38 cellular contexts compared by ENCODE assay signal in the genomic region with DNA sequence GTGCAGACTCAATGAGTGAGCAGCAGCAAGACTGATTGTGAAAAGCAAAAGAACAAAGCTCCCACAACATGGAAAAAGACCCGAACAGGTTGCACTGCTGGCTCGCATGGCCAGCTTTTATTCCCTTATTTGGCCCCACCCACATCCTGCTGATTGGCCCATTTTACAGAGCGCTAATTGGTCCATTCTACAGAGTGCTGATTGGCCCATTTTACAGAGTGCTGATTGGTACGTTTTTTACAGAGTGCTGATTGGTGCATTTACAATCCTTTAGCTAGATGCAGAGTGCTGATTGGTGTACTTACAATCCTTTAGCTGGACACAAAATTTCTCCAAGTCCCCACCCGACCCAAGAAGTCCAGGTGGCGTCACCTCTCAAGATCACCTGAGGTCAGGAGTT. TPM values are rescaled to one million over a fixed set of nuclear protein-coding genes. Genes with fewer than 3 reads are reported as not detected.
"Had no signal": no experiment of that assay in that cellular context is flagged by ENCODE, and none has a peak within 500 bp of the region (broad histone marks: within the 10 kb centered on the region; RNA-seq: fewer than 3 reads in every experiment).

No MANE protein-coding gene starts in this region.

- H3K27ac ChIP-seq: body of pancreas, brain microvascular endothelial cell, breast epithelium, VCaP had no signal

- FAIRE-seq: astrocyte, TTC549 had no signal

- H3K27ac Mint-ChIP-seq: activated B cell treated with CpG ODN at 0.5 μM for 24 hours; activated CD4-positive, alpha-beta memory T cell treated with anti-CD3 and anti-CD28 coated beads, Interleukin-2, amount 10 ng/mL, durations not matched to agents 7 days and 5 days; activated CD4-positive, alpha-beta T cell treated with anti-CD3 and anti-CD28 coated beads, Interleukin-2, amount 10 ng/mL, durations not matched to agents 7 days and 5 days; activated CD8-positive, alpha-beta memory T cell treated with anti-CD3 and anti-CD28 coated beads, Interleukin-2, amount 10 ng/mL, durations not matched to agents 7 days and 5 days; activated CD8-positive, alpha-beta T cell treated with anti-CD3 and anti-CD28 coated beads, Interleukin-2, amount 10 ng/mL, durations not matched to agents 7 days and 5 days; activated naive CD4-positive, alpha-beta T cell treated with anti-CD3 and anti-CD28 coated beads, Interleukin-2, amount 10 ng/mL, durations not matched to agents 7 days and 5 days; activated naive CD4-positive, alpha-beta T cell treated with anti-CD3 and anti-CD28 coated beads, Interleukin-2, amount 50 U/mL, for 24 hours; activated naive CD8-positive, alpha-beta T cell; activated naive CD8-positive, alpha-beta T cell treated with anti-CD3 and anti-CD28 coated beads, Interleukin-2, amount 10 ng/mL, durations not matched to agents 7 days and 5 days; activated naive CD8-positive, alpha-beta T cell treated with anti-CD3 and anti-CD28 coated beads, Interleukin-2, amount 50 U/mL, for 24 hours; activated T-cell treated with anti-CD3 and anti-CD28 coated beads, Interleukin-2, amount 50 U/mL, for 24 hours; activated T-helper 2 cell treated with anti-CD3 and anti-CD28 coated beads, Interferon-gamma antibody, Interleukin-2, Interleukin-4, amounts not matched to agents 10 μg/mL and 5 μg/mL and 100 μg/mL, durations not matched to agents 14 hours and 24 hours and 36 hours; T-helper 1 cell treated with Interleukin-12 subunit alpha and Interleukin-12 subunit beta and Interleukin-4 antibody, amounts not matched to agents 30 μg/mL and 1 μg/mL, for 36 hours; T-helper 2 cell treated with Interferon-gamma antibody and Interleukin-4, amounts not matched to agents 5 μg/mL and 100 μg/mL, for 36 hours had no signal

- H3K27me3 ChIP-seq: body of pancreas, brain microvascular endothelial cell, breast epithelium had no signal

- H3K4me1 ChIP-seq: body of pancreas, breast epithelium had no signal

- H3K4me3 Mint-ChIP-seq: activated B cell treated with CpG ODN at 0.5 μM for 24 hours; activated CD4-positive, alpha-beta memory T cell treated with anti-CD3 and anti-CD28 coated beads, Interleukin-2, amount 10 ng/mL, durations not matched to agents 7 days and 5 days; activated CD4-positive, alpha-beta T cell treated with anti-CD3 and anti-CD28 coated beads, Interleukin-2, amount 10 ng/mL, durations not matched to agents 7 days and 5 days; activated CD8-positive, alpha-beta memory T cell treated with anti-CD3 and anti-CD28 coated beads, Interleukin-2, amount 10 ng/mL, durations not matched to agents 7 days and 5 days; activated CD8-positive, alpha-beta T cell treated with anti-CD3 and anti-CD28 coated beads, Interleukin-2, amount 10 ng/mL, durations not matched to agents 7 days and 5 days; activated naive CD4-positive, alpha-beta T cell treated with anti-CD3 and anti-CD28 coated beads, Interleukin-2, amount 10 ng/mL, durations not matched to agents 7 days and 5 days; activated naive CD4-positive, alpha-beta T cell treated with anti-CD3 and anti-CD28 coated beads, Interleukin-2, amount 50 U/mL, for 24 hours; activated naive CD8-positive, alpha-beta T cell; activated naive CD8-positive, alpha-beta T cell treated with anti-CD3 and anti-CD28 coated beads, Interleukin-2, amount 10 ng/mL, durations not matched to agents 7 days and 5 days; activated naive CD8-positive, alpha-beta T cell treated with anti-CD3 and anti-CD28 coated beads, Interleukin-2, amount 50 U/mL, for 24 hours; activated T-cell treated with anti-CD3 and anti-CD28 coated beads, Interleukin-2, amount 50 U/mL, for 24 hours; T-helper 1 cell treated with Interleukin-12 subunit alpha and Interleukin-12 subunit beta and Interleukin-4 antibody, amounts not matched to agents 30 μg/mL and 1 μg/mL, for 36 hours; T-helper 2 cell treated with Interferon-gamma antibody and Interleukin-4, amounts not matched to agents 5 μg/mL and 100 μg/mL, for 36 hours had no signal

- H3K9me3 Mint-ChIP-seq: activated B cell treated with CpG ODN at 0.5 μM for 24 hours; activated CD4-positive, alpha-beta memory T cell treated with anti-CD3 and anti-CD28 coated beads, Interleukin-2, amount 10 ng/mL, durations not matched to agents 7 days and 5 days; activated CD4-positive, alpha-beta T cell treated with anti-CD3 and anti-CD28 coated beads, Interleukin-2, amount 10 ng/mL, durations not matched to agents 7 days and 5 days; activated naive CD4-positive, alpha-beta T cell treated with anti-CD3 and anti-CD28 coated beads, Interleukin-2, amount 10 ng/mL, durations not matched to agents 7 days and 5 days; activated naive CD4-positive, alpha-beta T cell treated with anti-CD3 and anti-CD28 coated beads, Interleukin-2, amount 50 U/mL, for 24 hours; activated naive CD8-positive, alpha-beta T cell treated with anti-CD3 and anti-CD28 coated beads, Interleukin-2, amount 50 U/mL, for 24 hours; activated T-cell treated with anti-CD3 and anti-CD28 coated beads, Interleukin-2, amount 50 U/mL, for 24 hours; activated T-helper 2 cell treated with anti-CD3 and anti-CD28 coated beads, Interferon-gamma antibody, Interleukin-2, Interleukin-4, amounts not matched to agents 10 μg/mL and 5 μg/mL and 100 μg/mL, durations not matched to agents 14 hours and 24 hours and 36 hours; T-helper 1 cell treated with Interleukin-12 subunit alpha and Interleukin-12 subunit beta and Interleukin-4 antibody, amounts not matched to agents 30 μg/mL and 1 μg/mL, for 36 hours; T-helper 2 cell treated with Interferon-gamma antibody and Interleukin-4, amounts not matched to agents 5 μg/mL and 100 μg/mL, for 36 hours had no signal

- H3K27me3 Mint-ChIP-seq: activated naive CD4-positive, alpha-beta T cell treated with anti-CD3 and anti-CD28 coated beads, Interleukin-2, amount 50 U/mL, for 24 hours; activated naive CD8-positive, alpha-beta T cell treated with anti-CD3 and anti-CD28 coated beads, Interleukin-2, amount 50 U/mL, for 24 hours; activated T-cell treated with anti-CD3 and anti-CD28 coated beads, Interleukin-2, amount 50 U/mL, for 24 hours had no signal

- DNase-seq: activated B cell treated with CpG ODN at 0.5 μM for 24 hours; activated CD4-positive, alpha-beta memory T cell treated with anti-CD3 and anti-CD28 coated beads, Interleukin-2, amount 10 ng/mL, durations not matched to agents 7 days and 5 days; activated CD4-positive, alpha-beta T cell treated with anti-CD3 and anti-CD28 coated beads for 48 hours; activated CD4-positive, alpha-beta T cell treated with anti-CD3 and anti-CD28 coated beads, Interleukin-2, amount 10 ng/mL, durations not matched to agents 7 days and 5 days; activated CD4-positive, alpha-beta T cell treated with anti-CD3 and anti-CD28 coated beads, Interleukin-2, amount 50 U/mL, for 48 hours; activated CD4-positive, CD25-positive, alpha-beta regulatory T cell treated with anti-CD3 and anti-CD28 coated beads, Interleukin-2, amount 50 U/mL, for 72 hours; activated CD8-positive, alpha-beta memory T cell treated with anti-CD3 and anti-CD28 coated beads for 24 hours; activated CD8-positive, alpha-beta memory T cell treated with anti-CD3 and anti-CD28 coated beads, Interleukin-2, amount 10 ng/mL, durations not matched to agents 7 days and 5 days; activated CD8-positive, alpha-beta memory T cell treated with anti-CD3 and anti-CD28 coated beads, Interleukin-2, amount 50 U/mL, for 48 hours; activated CD8-positive, alpha-beta T cell treated with anti-CD3 and anti-CD28 coated beads, Interleukin-2, amount 10 ng/mL, durations not matched to agents 7 days and 5 days; activated effector memory CD4-positive, alpha-beta T cell treated with Interleukin-2 at 50 U/mL for 16 hours; activated gamma-delta T cell; activated naive CD4-positive, alpha-beta T cell treated with anti-CD3 and anti-CD28 coated beads, Interleukin-2, amount 10 ng/mL, durations not matched to agents 7 days and 5 days; activated naive CD4-positive, alpha-beta T cell treated with Interleukin-2 at 50 U/mL for 16 hours; activated naive CD8-positive, alpha-beta T cell treated with anti-CD3 and anti-CD28 coated beads, Interleukin-2, amount 10 ng/mL, durations not matched to agents 7 days and 5 days; activated naive CD8-positive, alpha-beta T cell treated with anti-CD3 and anti-CD28 coated beads, Interleukin-2, amount 50 U/mL, for 24 hours; activated T-cell treated with anti-CD3 and anti-CD28 coated beads, Interleukin-2, amount 50 U/mL, for 24 hours; activated T-cell treated with anti-CD3 and anti-CD28 coated beads, Interleukin-2, amount 50 U/mL, for 48 hours; amygdala; anterior cingulate cortex; body of pancreas; brain microvascular endothelial cell; central memory CD4-positive, alpha-beta T cell; T-helper 1 cell; T-helper 2 cell; T-helper 9 cell had no signal

- H3K36me3 Mint-ChIP-seq: activated CD8-positive, alpha-beta memory T cell treated with anti-CD3 and anti-CD28 coated beads, Interleukin-2, amount 10 ng/mL, durations not matched to agents 7 days and 5 days; activated naive CD4-positive, alpha-beta T cell treated with anti-CD3 and anti-CD28 coated beads, Interleukin-2, amount 10 ng/mL, durations not matched to agents 7 days and 5 days; activated naive CD4-positive, alpha-beta T cell treated with anti-CD3 and anti-CD28 coated beads, Interleukin-2, amount 50 U/mL, for 24 hours; activated naive CD8-positive, alpha-beta T cell; activated naive CD8-positive, alpha-beta T cell treated with anti-CD3 and anti-CD28 coated beads, Interleukin-2, amount 10 ng/mL, durations not matched to agents 7 days and 5 days had no signal

- ATAC-seq: activated CD8-positive, alpha-beta memory T cell treated with anti-CD3 and anti-CD28 coated beads, Interleukin-2, amount 10 ng/mL, durations not matched to agents 7 days and 5 days; activated CD8-positive, alpha-beta T cell treated with anti-CD3 and anti-CD28 coated beads, Interleukin-2, amount 10 ng/mL, durations not matched to agents 7 days and 5 days; activated naive CD8-positive, alpha-beta T cell treated with anti-CD3 and anti-CD28 coated beads, Interleukin-2, amount 50 U/mL, for 24 hours; body of pancreas had no signal

- H3K9me3 ChIP-seq: body of pancreas, breast epithelium had no signal

- H3K4me3 ChIP-seq: body of pancreas, breast epithelium had no signal

- H3K36me3 ChIP-seq: breast epithelium had no signal

RNA-seq across cellular contexts. Expression of a gene that starts 43.8 kb away (rescaled TPM):
- total RNA-seq: activated B cell treated with CpG ODN at 0.5 μM for 24 hours; activated CD4-positive, alpha-beta memory T cell treated with anti-CD3 and anti-CD28 coated beads, Interleukin-2, amount 10 ng/mL, durations not matched to agents 7 days and 5 days; activated CD4-positive, alpha-beta T cell treated with anti-CD3 and anti-CD28 coated beads, Interleukin-2, amount 10 ng/mL, durations not matched to agents 7 days and 5 days; activated CD8-positive, alpha-beta memory T cell treated with anti-CD3 and anti-CD28 coated beads, Interleukin-2, amount 10 ng/mL, durations not matched to agents 7 days and 5 days; activated CD8-positive, alpha-beta T cell treated with anti-CD3 and anti-CD28 coated beads, Interleukin-2, amount 10 ng/mL, durations not matched to agents 7 days and 5 days; activated naive CD8-positive, alpha-beta T cell treated with anti-CD3 and anti-CD28 coated beads, Interleukin-2, amount 10 ng/mL, durations not matched to agents 7 days and 5 days; activated T-helper 2 cell treated with anti-CD3 and anti-CD28 coated beads, Interferon-gamma antibody, Interleukin-2, Interleukin-4, amounts not matched to agents 10 μg/mL and 5 μg/mL and 100 μg/mL, durations not matched to agents 14 hours and 24 hours and 36 hours; astrocyte; body of pancreas; breast epithelium; cardiac septum; cerebellum had no signal
- polyA plus RNA-seq: adipose tissue had no signal
